ENCODE assay signal across 20 cellular contexts in the genomic region with DNA sequence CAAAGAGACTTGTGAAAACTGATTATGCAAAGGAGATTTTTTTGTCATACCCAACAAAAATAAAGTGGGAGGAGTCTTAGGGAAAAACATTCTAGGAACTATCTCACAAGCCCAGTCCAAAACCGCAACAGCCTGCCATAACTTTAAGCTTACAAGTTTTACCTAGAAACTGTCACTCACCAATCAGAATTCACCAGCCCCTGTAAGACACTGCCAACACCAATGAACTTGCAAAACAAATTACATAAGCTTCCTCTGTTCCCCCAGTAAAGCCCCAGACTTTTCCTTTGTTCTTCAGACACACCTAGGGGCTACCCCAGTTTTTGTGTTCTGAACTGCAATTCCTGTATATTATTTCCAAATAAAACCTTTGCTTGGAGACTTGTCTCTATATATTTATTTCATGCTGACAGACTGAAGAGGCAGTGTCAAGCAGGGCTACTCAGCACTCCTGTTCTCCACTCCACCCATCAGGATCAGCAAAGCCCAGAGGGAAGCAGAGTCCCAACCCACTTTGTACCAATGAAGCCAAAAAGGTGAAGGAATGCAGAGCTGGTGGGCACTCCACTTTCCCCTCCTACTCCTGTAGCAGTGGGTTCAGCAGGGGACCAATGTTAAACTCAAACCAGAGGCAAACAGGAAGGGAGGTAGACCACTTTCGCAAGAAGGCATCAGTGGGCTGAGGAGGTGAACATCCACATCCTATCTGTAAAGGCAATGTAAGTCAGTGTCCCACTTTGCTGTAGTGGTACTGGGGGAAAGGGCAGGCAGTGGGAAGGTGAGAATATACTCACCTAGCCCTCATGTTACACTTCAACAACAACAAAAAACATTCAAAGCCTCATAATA.
DNase-seq lines count a peak whose midpoint lies in the region; ATAC-seq, FAIRE-seq and TF ChIP-seq lines count a peak whose summit lies in the region.
"Had no signal": no experiment of that assay in that cellular context is flagged by ENCODE, and none has a peak within 500 bp of the region (broad histone marks: within the 10 kb centered on the region; RNA-seq: fewer than 3 reads in every experiment).

No MANE protein-coding gene starts in this region.

- TF ChIP-seq CTCF in D721Med (IDR thresholded peaks at IDR 0.05; ENCODE audit: insufficient read depth, missing control alignments), result no peak

- no peak for ATAC-seq in GM18519 (IDR thresholded peaks at IDR 0.05; ENCODE audit: low FRiP score, unreplicated experiment)
- ATAC-seq: lower lobe of right lung; Right ventricle myocardium inferior; stimulated activated memory B cell treated with anti-CD40 and anti-IgM and Interleukin-4, amounts not matched to agents 10 μg/mL and 1 μg/mL and 100 μg/mL, for 72 hours had no signal

- peaks cover 32% of the 10 kb centered on the region for H3K36me3 Mint-ChIP-seq in activated T-helper 2 cell treated with anti-CD3 and anti-CD28 coated beads, Interferon-gamma antibody, Interleukin-2, Interleukin-4, amounts not matched to agents 10 μg/mL and 5 μg/mL and 100 μg/mL, durations not matched to agents 14 hours and 24 hours and 36 hours (ENCODE audit: low read depth)

- DNase-seq in NCI-H82 (lab: John Stamatoyannopoulos, UW) (peak; percentile 9), NCI-H82 treated with DMSO at 0.1 percent for 48 hours (lab: John Stamatoyannopoulos, UW; ENCODE audit: unreplicated experiment) (no peak), iris pigment epithelial cell (ENCODE audit: low read depth) (peak; percentile 24), D721Med (ENCODE audit: insufficient read length, low spot score) (no peak), SKM-1 (lab: John Stamatoyannopoulos, UW; ENCODE audit: unreplicated experiment) (no peak)
- DNase-seq in Jurkat, Clone E6-1 (ENCODE audit: low read depth, low spot score), result peak; percentile 51
- no peak for DNase-seq in activated T-helper 2 cell treated with anti-CD3 and anti-CD28 coated beads, Interferon-gamma antibody, Interleukin-2, Interleukin-4, amounts not matched to agents 10 μg/mL and 5 μg/mL and 100 μg/mL, durations not matched to agents 14 hours and 24 hours and 36 hours (ENCODE audit: low spot score)
- DNase-seq: 8988T; activated CD4-positive, CD25-positive, alpha-beta regulatory T cell; DMS79 treated with DMSO at 0.1 percent for 48 hours; Karpas-422; lower lobe of right lung; NCI-H1436; spleen had no signal

- H3K4me3 ChIP-seq in Jurkat, Clone E6-1 (ENCODE audit: low read length), result no peak overlapping the region
- H3K4me3 ChIP-seq: BLaER1, coronary artery, lower lobe of right lung, spleen had no signal

- H3K9me3 Mint-ChIP-seq in activated T-helper 2 cell treated with anti-CD3 and anti-CD28 coated beads, Interferon-gamma antibody, Interleukin-2, Interleukin-4, amounts not matched to agents 10 μg/mL and 5 μg/mL and 100 μg/mL, durations not matched to agents 14 hours and 24 hours and 36 hours, result peaks cover 9% of the 10 kb centered on the region
- H3K9me3 Mint-ChIP-seq: stimulated activated memory B cell treated with anti-CD40 and anti-IgM and Interleukin-4, amounts not matched to agents 10 μg/mL and 1 μg/mL and 100 μg/mL, for 72 hours had no signal

- peaks cover 40% of the 10 kb centered on the region for H3K4me1 Mint-ChIP-seq in activated T-helper 2 cell treated with anti-CD3 and anti-CD28 coated beads, Interferon-gamma antibody, Interleukin-2, Interleukin-4, amounts not matched to agents 10 μg/mL and 5 μg/mL and 100 μg/mL, durations not matched to agents 14 hours and 24 hours and 36 hours (ENCODE audit: low read depth)

- H3K4me3 Mint-ChIP-seq in activated T-helper 2 cell treated with anti-CD3 and anti-CD28 coated beads, Interferon-gamma antibody, Interleukin-2, Interleukin-4, amounts not matched to agents 10 μg/mL and 5 μg/mL and 100 μg/mL, durations not matched to agents 14 hours and 24 hours and 36 hours (ENCODE audit: low read depth), result no peak overlapping the region
- H3K4me3 Mint-ChIP-seq: stimulated activated memory B cell treated with anti-CD40 and anti-IgM and Interleukin-4, amounts not matched to agents 10 μg/mL and 1 μg/mL and 100 μg/mL, for 72 hours had no signal

- intact Hi-C loops in activated T-helper 2 cell treated with anti-CD3 and anti-CD28 coated beads, Interferon-gamma antibody, Interleukin-2, Interleukin-4, amounts not matched to agents 10 μg/mL and 5 μg/mL and 100 μg/mL, durations not matched to agents 14 hours and 24 hours and 36 hours (cut with micrococcal nuclease), result no loop called here

- H3K27ac Mint-ChIP-seq in activated T-helper 2 cell treated with anti-CD3 and anti-CD28 coated beads, Interferon-gamma antibody, Interleukin-2, Interleukin-4, amounts not matched to agents 10 μg/mL and 5 μg/mL and 100 μg/mL, durations not matched to agents 14 hours and 24 hours and 36 hours, result peak overlapping the region; percentile 24
- H3K27ac Mint-ChIP-seq: progenitor cell of endocrine pancreas; stimulated activated memory B cell treated with anti-CD40 and anti-IgM and Interleukin-4, amounts not matched to agents 10 μg/mL and 1 μg/mL and 100 μg/mL, for 72 hours had no signal

- no peaks in the 10 kb centered on the region for H3K27me3 Mint-ChIP-seq in activated T-helper 2 cell treated with anti-CD3 and anti-CD28 coated beads, Interferon-gamma antibody, Interleukin-2, Interleukin-4, amounts not matched to agents 10 μg/mL and 5 μg/mL and 100 μg/mL, durations not matched to agents 14 hours and 24 hours and 36 hours (ENCODE audit: low read depth)
- H3K27me3 Mint-ChIP-seq: progenitor cell of endocrine pancreas; stimulated activated memory B cell treated with anti-CD40 and anti-IgM and Interleukin-4, amounts not matched to agents 10 μg/mL and 1 μg/mL and 100 μg/mL, for 72 hours had no signal

- FAIRE-seq in D721Med (lab: Jason Lieb, UNC), result no peak

Comparison
In these comparisons a context has a peak if more than half of its experiments do, and no peak if none do; other contexts are left out.
1. DNase-seq: peak in NCI-H82 (single experiment), Jurkat, Clone E6-1 (single experiment) and iris pigment epithelial cell (single experiment); none in NCI-H82 treated with DMSO at 0.1 percent for 48 hours (single experiment), activated T-helper 2 cell treated with anti-CD3 and anti-CD28 coated beads, Interferon-gamma antibody, Interleukin-2, Interleukin-4, amounts not matched to agents 10 μg/mL and 5 μg/mL and 100 μg/mL, durations not matched to agents 14 hours and 24 hours and 36 hours (single experiment), D721Med (single experiment) and SKM-1 (single experiment).